14 cellular contexts compared by ENCODE assay signal in the genomic region with DNA sequence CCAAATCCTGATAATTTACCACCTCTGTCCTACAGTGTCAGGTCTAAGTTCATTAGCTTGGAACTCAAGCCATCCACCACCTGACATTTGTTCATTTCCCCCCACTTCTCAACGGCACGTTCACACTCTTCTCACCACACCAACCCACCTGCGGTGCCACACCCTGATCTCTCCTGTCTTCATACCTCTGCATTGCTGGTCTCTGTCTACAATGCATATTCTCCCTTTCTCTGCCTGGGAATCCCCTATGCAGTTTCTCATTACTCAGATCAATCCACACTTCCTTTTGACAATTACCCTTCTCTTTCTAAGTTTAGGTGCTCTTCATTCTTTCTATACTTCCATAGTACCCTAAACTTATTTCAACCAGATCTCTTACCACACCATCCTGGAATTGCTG. TPM values are rescaled to one million over a fixed set of nuclear protein-coding genes. Genes with fewer than 3 reads are reported as not detected.
DNase-seq lines count a peak whose midpoint lies in the region; ATAC-seq and TF ChIP-seq lines count a peak whose summit lies in the region.
"Had no signal": no experiment of that assay in that cellular context is flagged by ENCODE, and none has a peak within 500 bp of the region (broad histone marks: within the 10 kb centered on the region; RNA-seq: fewer than 3 reads in every experiment).

No MANE protein-coding gene starts in this region.

- peaks cover 18% of the 10 kb centered on the region for H3K4me1 Mint-ChIP-seq in T-helper 1 cell treated with Interleukin-12 subunit alpha and Interleukin-12 subunit beta and Interleukin-4 antibody, amounts not matched to agents 30 μg/mL and 1 μg/mL, for 36 hours (ENCODE audit: low read depth)
- peaks cover 0 to 6% (median 4%) of the 10 kb centered on the region in 4 donors for H3K4me1 Mint-ChIP-seq in CD4-positive, alpha-beta memory T cell

- POLR2A ChIA-PET in CD4-positive, alpha-beta memory T cell (lab: Charles Lee; ENCODE audit: partially characterized antibody): no interaction called here

- no peaks in the 10 kb centered on the region for H3K27me3 ChIP-seq in CD4-positive, alpha-beta memory T cell (ENCODE audit: insufficient read depth, low read length)
- H3K27me3 ChIP-seq in right lobe of liver: no peaks in the 10 kb centered on the region
- H3K27me3 ChIP-seq: stomach had no signal

- no peak for TF ChIP-seq POLR2A in right lobe of liver (IDR thresholded peaks at IDR 0.05)

- intact Hi-C loops in CD4-positive, alpha-beta memory T cell (cut with micrococcal nuclease): no loop called here
- intact Hi-C loops in right lobe of liver (cut with DNase I): no loop called here

- no peaks in the 10 kb centered on the region for H3K9me3 Mint-ChIP-seq in T-helper 1 cell treated with Interleukin-12 subunit alpha and Interleukin-12 subunit beta and Interleukin-4 antibody, amounts not matched to agents 30 μg/mL and 1 μg/mL, for 36 hours
- H3K9me3 Mint-ChIP-seq in CD4-positive, alpha-beta memory T cell: no peaks in the 10 kb centered on the region
- H3K9me3 Mint-ChIP-seq: GM23338 had no signal

- DNase-seq in stimulated activated naive CD4-positive, alpha-beta T cell treated with Interleukin-2 at 50 U/mL for 16 hours (lab: John Stamatoyannopoulos, UW): peak; percentile 12
- DNase-seq in stimulated activated naive CD4-positive, alpha-beta T cell (lab: John Stamatoyannopoulos, UW): no peak
- DNase-seq in DMS 273 treated with DMSO at 0.1 percent for 48 hours (lab: John Stamatoyannopoulos, UW) (no peak), right lobe of liver (no peak)
- DNase-seq in CD4-positive, alpha-beta memory T cell: no peak
- DNase-seq: glutamatergic neuron, kidney, NCI-H1105 treated with DMSO at 0.1 percent for 48 hours, stomach, SW 1271 had no signal

- no peak for TF ChIP-seq CTCF in right lobe of liver (IDR thresholded peaks at IDR 0.05)

- no peak overlapping the region for H3K27ac ChIP-seq in CD4-positive, alpha-beta memory T cell (ENCODE audit: low read depth, low read length)
- no peak overlapping the region for H3K27ac ChIP-seq in right lobe of liver
- H3K27ac ChIP-seq: stomach had no signal

- no peaks in the 10 kb centered on the region for H3K36me3 Mint-ChIP-seq in T-helper 1 cell treated with Interleukin-12 subunit alpha and Interleukin-12 subunit beta and Interleukin-4 antibody, amounts not matched to agents 30 μg/mL and 1 μg/mL, for 36 hours (ENCODE audit: low read depth)
- H3K36me3 Mint-ChIP-seq in CD4-positive, alpha-beta memory T cell: peaks cover 0 to 3% of the 10 kb centered on the region in 2 donors

- H3K27me3 Mint-ChIP-seq in T-helper 1 cell treated with Interleukin-12 subunit alpha and Interleukin-12 subunit beta and Interleukin-4 antibody, amounts not matched to agents 30 μg/mL and 1 μg/mL, for 36 hours (ENCODE audit: low read depth): peaks cover 17% of the 10 kb centered on the region
- H3K27me3 Mint-ChIP-seq in CD4-positive, alpha-beta memory T cell: peaks cover 0 to 5% of the 10 kb centered on the region in 2 donors

- WGBS in right lobe of liver (ENCODE audit: insufficient coverage, low coverage, low lambda C conversion rate, missing lambda C conversion rate): 40% methylated on average over 3 of the region's 3 CpGs

- no peaks in the 10 kb centered on the region for H3K9me3 ChIP-seq in CD4-positive, alpha-beta memory T cell (ENCODE audit: control insufficient read depth in 1 of 2, low read length in 2 of 2)
- no peaks in the 10 kb centered on the region for H3K9me3 ChIP-seq in right lobe of liver
- H3K9me3 ChIP-seq: stomach had no signal

- ATAC-seq in GM21619 (IDR thresholded peaks at IDR 0.05; ENCODE audit: unreplicated experiment): peak; percentile 69
- ATAC-seq in HG03175 (IDR thresholded peaks at IDR 0.05; ENCODE audit: unreplicated experiment): no peak
- ATAC-seq in right lobe of liver: no peak
- ATAC-seq: GM23338 had no signal

- no peaks in the 10 kb centered on the region for H3K36me3 ChIP-seq in CD4-positive, alpha-beta memory T cell (ENCODE audit: insufficient read depth, low read length)
- H3K36me3 ChIP-seq in right lobe of liver: no peaks in the 10 kb centered on the region
- H3K36me3 ChIP-seq: stomach had no signal

- CTCF ChIA-PET in CD4-positive, alpha-beta memory T cell (lab: Charles Lee; ENCODE audit: partially characterized antibody): interaction anchor here (1.1 kb wide), 1 partner anchor 24 kb away, joined by 3 read pairs; no protein-coding TSS in a partner anchor

- peak overlapping the region; percentile 0 for H3K27ac Mint-ChIP-seq in T-helper 1 cell treated with Interleukin-12 subunit alpha and Interleukin-12 subunit beta and Interleukin-4 antibody, amounts not matched to agents 30 μg/mL and 1 μg/mL, for 36 hours
- H3K27ac Mint-ChIP-seq in CD4-positive, alpha-beta memory T cell: peak overlapping the region in 1 of 7 donors; percentile 33
- H3K27ac Mint-ChIP-seq: GM23338 had no signal

- H3K4me1 ChIP-seq in CD4-positive, alpha-beta memory T cell (ENCODE audit: insufficient read depth, low read length): no peaks in the 10 kb centered on the region
- H3K4me1 ChIP-seq in right lobe of liver: no peaks in the 10 kb centered on the region
- H3K4me1 ChIP-seq: stomach had no signal

- peak overlapping the region; percentile 0 for H3K4me3 Mint-ChIP-seq in T-helper 1 cell treated with Interleukin-12 subunit alpha and Interleukin-12 subunit beta and Interleukin-4 antibody, amounts not matched to agents 30 μg/mL and 1 μg/mL, for 36 hours
- H3K4me3 Mint-ChIP-seq in CD4-positive, alpha-beta memory T cell: no peak overlapping the region
- H3K4me3 Mint-ChIP-seq: GM23338 had no signal

- H3K4me3 ChIP-seq in CD4-positive, alpha-beta memory T cell (ENCODE audit: low read length in 2 of 2): no peak overlapping the region
- no peak overlapping the region for H3K4me3 ChIP-seq in right lobe of liver
- H3K4me3 ChIP-seq: GM23338, stomach had no signal

RNA-seq across cellular contexts. Expression of gene EMSY, which starts 20.4 kb away (rescaled TPM):
- 10 to 100 TPM; 46.3 to 52.9 TPM for total RNA-seq in CD4-positive, alpha-beta memory T cell
- 10 to 100 TPM in 1 of 2 donors, 1 to 10 TPM in 1; 9.5 to 23.5 TPM for polyA plus RNA-seq in CD4-positive, alpha-beta memory T cell
- 10 to 100 TPM in 2 of 6 experiments, 1 to 10 TPM in 4; 6.1 to 15.2 (median 7.2) TPM for total RNA-seq in right lobe of liver

RNA-seq across cellular contexts. Expression of gene GVQW3, which starts 43.3 kb away (rescaled TPM):
- total RNA-seq in CD4-positive, alpha-beta memory T cell: 10 to 100 TPM in 1 of 2 experiments, 1 to 10 TPM in 1; 8.7 to 10.1 TPM
- 1 to 10 TPM; 1.7 to 2.7 TPM for polyA plus RNA-seq in CD4-positive, alpha-beta memory T cell
- under 1 TPM in 5 of 6 experiments, not detected in 1; 0.32 to 0.84 (median 0.49) TPM for total RNA-seq in right lobe of liver

RNA-seq across cellular contexts. Expression of gene THAP12, which starts 43.4 kb away (rescaled TPM):
- 10 to 100 TPM; 53.7 to 57.3 TPM for total RNA-seq in CD4-positive, alpha-beta memory T cell
- polyA plus RNA-seq in CD4-positive, alpha-beta memory T cell: 10 to 100 TPM; 68.3 to 76.2 TPM
- 10 to 100 TPM; 11.5 to 15.8 (median 12.5) TPM for total RNA-seq in right lobe of liver

Comparison
In these comparisons a context has a peak if more than half of its experiments do, and no peak if none do; other contexts are left out.
1. RNA of gene GVQW3, which starts 43.3 kb away (total RNA-seq): 8.7 to 10.1 TPM in CD4-positive, alpha-beta memory T cell; 0.32 to 0.84 TPM in right lobe of liver; every median in the first group is over 4 times any median in the second.